ENCODE assay signal across 20 cellular contexts in the genomic region with DNA sequence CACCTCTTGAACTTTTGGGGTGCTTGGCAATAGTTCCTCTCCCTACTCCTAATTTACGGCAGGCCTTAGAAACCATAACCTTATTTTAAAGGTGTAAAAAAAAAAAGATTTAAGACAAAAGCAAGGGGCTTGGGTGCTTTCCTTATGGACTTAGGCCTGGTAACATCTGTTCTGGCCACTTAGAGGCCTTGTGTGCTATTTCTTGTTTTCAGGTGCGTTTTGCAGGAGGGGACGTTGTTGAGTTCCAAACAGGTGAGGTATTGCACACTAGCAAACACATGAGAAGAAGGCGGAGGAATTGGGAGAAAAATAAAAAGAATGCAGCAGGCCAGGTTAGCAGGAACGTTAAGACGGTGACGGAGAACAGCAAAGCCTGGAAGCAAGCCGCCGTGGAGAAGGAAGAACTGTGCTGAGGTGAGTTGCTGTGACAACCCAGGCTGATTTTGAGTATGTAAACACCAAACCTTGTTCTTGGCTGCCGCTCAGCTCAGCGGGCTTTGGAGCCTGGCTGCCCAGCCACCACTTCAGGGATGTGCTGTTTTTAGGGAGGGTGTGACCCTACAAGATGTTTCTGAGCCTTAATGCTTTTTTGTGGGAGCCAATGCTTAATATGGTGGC. TPM values are rescaled to one million over a fixed set of nuclear protein-coding genes. Genes with fewer than 3 reads are reported as not detected.
DNase-seq lines count a peak whose midpoint lies in the region; ATAC-seq and TF ChIP-seq lines count a peak whose summit lies in the region.
"Had no signal": no experiment of that assay in that cellular context is flagged by ENCODE, and none has a peak within 500 bp of the region (broad histone marks: within the 10 kb centered on the region; RNA-seq: fewer than 3 reads in every experiment).

No MANE protein-coding gene starts in this region.

- no peaks in the 10 kb centered on the region for H3K4me1 ChIP-seq in breast epithelium
- no peaks in the 10 kb centered on the region for H3K4me1 ChIP-seq in vagina

- intact Hi-C loops in breast epithelium (cut with DNase I; ENCODE audit: low total_unique reads) (no loop called here), MCF 10A (cut with micrococcal nuclease) (no loop called here), vagina (cut with DNase I) (no loop called here), posterior vena cava (cut with DNase I) (no loop called here)

- H3K4me1 Mint-ChIP-seq in MCF 10A (ENCODE audit: insufficient read depth, unreplicated experiment) (no peaks in the 10 kb centered on the region), osteocyte (ENCODE audit: unreplicated experiment) (no peaks in the 10 kb centered on the region)
- H3K4me1 Mint-ChIP-seq: activated CD8-positive, alpha-beta memory T cell treated with anti-CD3 and anti-CD28 coated beads, Interleukin-2, amount 10 ng/mL, durations not matched to agents 7 days and 5 days had no signal

- H3K27ac Mint-ChIP-seq in MCF 10A (ENCODE audit: low read depth, unreplicated experiment) (no peak overlapping the region), osteocyte (ENCODE audit: unreplicated experiment) (no peak overlapping the region)
- H3K27ac Mint-ChIP-seq: activated CD8-positive, alpha-beta memory T cell treated with anti-CD3 and anti-CD28 coated beads, Interleukin-2, amount 10 ng/mL, durations not matched to agents 7 days and 5 days had no signal

- H3K27ac ChIP-seq in breast epithelium = peak overlapping the region; percentile 88 to 94
- peak overlapping the region; percentile 20 for H3K27ac ChIP-seq in vagina
- H3K27ac ChIP-seq: KMS-11, neutrophil, RWPE1 had no signal

- H3K36me3 Mint-ChIP-seq in MCF 10A (ENCODE audit: insufficient read depth, unreplicated experiment) (peaks cover 51% of the 10 kb centered on the region), osteocyte (ENCODE audit: unreplicated experiment) (peaks cover 14% of the 10 kb centered on the region)

- H3K9me3 Mint-ChIP-seq in MCF 10A (ENCODE audit: unreplicated experiment) (no peaks in the 10 kb centered on the region), osteocyte (ENCODE audit: unreplicated experiment) (no peaks in the 10 kb centered on the region)

- H3K9me3 ChIP-seq in breast epithelium = no peaks in the 10 kb centered on the region
- H3K9me3 ChIP-seq in vagina = no peaks in the 10 kb centered on the region
- H3K9me3 ChIP-seq: neutrophil had no signal

- DNase-seq in breast epithelium (ENCODE audit: low spot score in 2 of 2) (peak; percentile 82 to 83), MCF 10A (ENCODE audit: unreplicated experiment) (no peak), osteocyte (ENCODE audit: extremely low spot score, unreplicated experiment) (peak; percentile 34), vagina (ENCODE audit: extremely low spot score in 2 of 2) (no peak), posterior vena cava (ENCODE audit: low spot score) (no peak)
- DNase-seq in activated CD4-positive, CD25-positive, alpha-beta regulatory T cell (lab: John Stamatoyannopoulos, UW) = no peak
- DNase-seq: activated CD8-positive, alpha-beta memory T cell treated with anti-CD3 and anti-CD28 coated beads, Interleukin-2, amount 10 ng/mL, durations not matched to agents 7 days and 5 days; GF-D8; mammary epithelial cell; NCI-H1694 treated with DMSO at 0.1 percent for 48 hours; stimulated activated naive CD4-positive, alpha-beta T cell treated with Interleukin-2 at 50 U/mL for 16 hours; T-helper 1 cell had no signal

- BruUV-seq in MCF 10A (replicated peaks; lab: Mats Ljungman, UMichigan) = no TSS peak

- H3K27me3 ChIP-seq in breast epithelium (no peaks in the 10 kb centered on the region), vagina (no peaks in the 10 kb centered on the region)
- H3K27me3 ChIP-seq: dorsolateral prefrontal cortex, neutrophil had no signal

- H3K4me3 ChIP-seq in breast epithelium = no peak overlapping the region
- H3K4me3 ChIP-seq in vagina = no peak overlapping the region
- H3K4me3 ChIP-seq: dorsolateral prefrontal cortex, skin epidermis had no signal

- H3K36me3 ChIP-seq in breast epithelium (no peaks in the 10 kb centered on the region), vagina (peaks cover 0 to 5% of the 10 kb centered on the region in 2 donors)

- CTCF ChIA-PET in MCF 10A (lab: Yijun Ruan, JAX) = interaction anchor here (0.5 to 0.9 kb wide), 2 partner anchors 43 to 100 kb away, joined by 4 to 5 read pairs; no protein-coding TSS in a partner anchor

- H3K4me3 Mint-ChIP-seq in MCF 10A (ENCODE audit: unreplicated experiment) = no peak overlapping the region
- no peak overlapping the region for H3K4me3 Mint-ChIP-seq in osteocyte (ENCODE audit: unreplicated experiment)
- H3K4me3 Mint-ChIP-seq: activated CD8-positive, alpha-beta memory T cell treated with anti-CD3 and anti-CD28 coated beads, Interleukin-2, amount 10 ng/mL, durations not matched to agents 7 days and 5 days had no signal

- TF ChIP-seq POLR2A in breast epithelium (IDR thresholded peaks at IDR 0.05) (no peak), vagina (IDR thresholded peaks at IDR 0.05) (no peak)

- no peak for TF ChIP-seq CTCF in breast epithelium (IDR thresholded peaks at IDR 0.05)
- no peak for TF ChIP-seq CTCF in MCF 10A (IDR thresholded peaks at IDR 0.05; ENCODE audit: unreplicated experiment)
- no peak for TF ChIP-seq CTCF in osteocyte (IDR thresholded peaks at IDR 0.05)
- TF ChIP-seq CTCF in vagina (IDR thresholded peaks at IDR 0.05) = no peak

- H3K27me3 Mint-ChIP-seq in MCF 10A (ENCODE audit: insufficient read depth, unreplicated experiment) (no peaks in the 10 kb centered on the region), osteocyte (ENCODE audit: unreplicated experiment) (no peaks in the 10 kb centered on the region)
- H3K27me3 Mint-ChIP-seq: activated CD8-positive, alpha-beta memory T cell treated with anti-CD3 and anti-CD28 coated beads, Interleukin-2, amount 10 ng/mL, durations not matched to agents 7 days and 5 days had no signal

- ATAC-seq in esophagus mucosa = peak; percentile 85
- ATAC-seq in HG03469 (IDR thresholded peaks at IDR 0.05; ENCODE audit: unreplicated experiment) = no peak
- ATAC-seq: activated CD8-positive, alpha-beta memory T cell treated with anti-CD3 and anti-CD28 coated beads, Interleukin-2, amount 10 ng/mL, durations not matched to agents 7 days and 5 days had no signal

- POLR2A ChIA-PET in MCF 10A (lab: Yijun Ruan, JAX) = interaction anchor here (1.4 kb wide), 1 partner anchor 10 kb away, joined by 5 read pairs; no protein-coding TSS in a partner anchor

RNA-seq across cellular contexts. Expression of a gene that starts 17.4 kb away (rescaled TPM):
- 10 to 100 TPM; 29.6 to 52.0 (median 49.5) TPM for total RNA-seq in breast epithelium
- 66.5 and 93.8 TPM in 2 replicates for total RNA-seq in MCF 10A (2022)
- total RNA-seq in esophagus mucosa = 53.9 TPM
- total RNA-seq in osteocyte = 29.5 and 29.8 TPM in 2 replicates
- 21.9 TPM for total RNA-seq in vagina
- total RNA-seq in posterior vena cava = 10 to 100 TPM; 38.4 to 43.9 TPM

RNA-seq across cellular contexts. Expression of a gene that starts 17.6 kb away (rescaled TPM):
- 100 to 1,000 TPM; 194 to 237 (median 221) TPM for total RNA-seq in breast epithelium
- 249 and 305 TPM in 2 replicates for total RNA-seq in MCF 10A (2022)
- total RNA-seq in esophagus mucosa = 221 TPM
- 202 and 205 TPM in 2 replicates for total RNA-seq in osteocyte
- 199 TPM for total RNA-seq in vagina
- 100 to 1,000 TPM in 1 of 2 donors, 10 to 100 TPM in 1; 98.8 to 110 TPM for total RNA-seq in posterior vena cava

RNA-seq across cellular contexts. Expression of a gene that starts 30.2 kb away (rescaled TPM):
- total RNA-seq in breast epithelium (10 to 100 TPM; 28.3 to 67.5 (median 63.7) TPM), MCF 10A (2022) (14.4 and 15.4 TPM in 2 replicates), esophagus mucosa (40.3 TPM), osteocyte (33.2 TPM in 2 replicates), vagina (42.0 TPM), posterior vena cava (10 to 100 TPM; 24.2 to 29.0 TPM)

RNA-seq across cellular contexts. Expression of a gene that starts 36.9 kb away (rescaled TPM):
- total RNA-seq in breast epithelium (10 to 100 TPM; 14.7 to 28.0 (median 20.3) TPM), MCF 10A (2022) (10.3 and 13.2 TPM in 2 replicates), esophagus mucosa (17.8 TPM), osteocyte (0.29 and 0.94 TPM in 2 replicates), vagina (17.4 TPM), posterior vena cava (10 to 100 TPM; 18.7 to 31.4 TPM)
- total RNA-seq: fibroblast of villous mesenchyme had no signal

RNA-seq across cellular contexts. Expression of a gene that starts 44.2 kb away (rescaled TPM):
- total RNA-seq in breast epithelium (100 to 1,000 TPM; 515 to 824 (median 547) TPM), MCF 10A (2022) (176 and 196 TPM in 2 replicates), esophagus mucosa (84.0 TPM), osteocyte (287 and 309 TPM in 2 replicates), vagina (760 TPM), posterior vena cava (100 to 1,000 TPM; 189 to 206 TPM)

Comparison
In these comparisons a context has a peak if more than half of its experiments do, and no peak if none do; other contexts are left out.
1. DNase-seq: peak in breast epithelium (2 of 2) and osteocyte (single experiment); none in MCF 10A (single experiment), vagina (0 of 2), posterior vena cava (single experiment) and activated CD4-positive, CD25-positive, alpha-beta regulatory T cell (0 of 4).